ENCODE assay signal across 13 cellular contexts in the genomic region with DNA sequence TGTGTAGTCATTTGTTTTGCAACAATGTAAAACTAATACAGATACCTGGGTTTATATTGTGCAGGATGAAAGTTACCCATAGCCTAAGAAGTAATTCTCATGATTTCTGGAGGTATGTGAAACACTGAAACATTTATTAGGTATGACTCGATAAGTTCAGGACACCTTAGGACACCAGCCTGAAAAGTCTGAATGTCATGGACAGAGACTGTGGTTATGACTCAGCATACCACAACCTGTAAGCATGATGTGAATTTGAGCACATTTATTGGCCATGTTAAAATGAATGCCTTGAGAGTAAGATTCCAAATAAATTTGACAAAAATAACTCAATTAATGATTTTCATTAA.
A peak's percentile ranks its signal among the peaks of the same experiment; 100 is the strongest.
DNase-seq lines count a peak whose midpoint lies in the region; ATAC-seq, FAIRE-seq and TF ChIP-seq lines count a peak whose summit lies in the region.
"Had no signal": no experiment of that assay in that cellular context is flagged by ENCODE, and none has a peak within 500 bp of the region (broad histone marks: within the 10 kb centered on the region; RNA-seq: fewer than 3 reads in every experiment).

No MANE protein-coding gene starts in this region.

- no peak for ATAC-seq in upper lobe of right lung
- ATAC-seq: activated CD8-positive, alpha-beta T cell treated with anti-CD3 and anti-CD28 coated beads, Interleukin-2, amount 10 ng/mL, durations not matched to agents 7 days and 5 days had no signal

- H2AFZ ChIP-seq in keratinocyte (ENCODE audit: control insufficient read depth, low read length), result no peak overlapping the region

- H3K36me3 ChIP-seq in keratinocyte (ENCODE audit: control insufficient read depth in 2 of 2, extremely low read depth in 1 of 2, insufficient read depth in 2 of 2, low read length in 2 of 2), result no peaks in the 10 kb centered on the region
- H3K36me3 ChIP-seq in upper lobe of right lung, result no peaks in the 10 kb centered on the region

- peak; percentile 84 for DNase-seq in ELR (ENCODE audit: low read depth)
- DNase-seq in HK-2 (ENCODE audit: unreplicated experiment), result peak; percentile 7
- peak; percentile 11 for DNase-seq in SK-MEL-5 (ENCODE audit: low read depth, low spot score)
- no peak for DNase-seq in keratinocyte (ENCODE audit: low read depth, low spot score)
- DNase-seq in DMS79 (lab: John Stamatoyannopoulos, UW), result no peak
- no peak for DNase-seq in T-helper 1 cell
- no peak for DNase-seq in upper lobe of right lung
- no peak for DNase-seq in pons (ENCODE audit: low spot score)
- DNase-seq: activated CD8-positive, alpha-beta T cell treated with anti-CD3 and anti-CD28 coated beads, Interleukin-2, amount 10 ng/mL, durations not matched to agents 7 days and 5 days; activated naive CD8-positive, alpha-beta T cell treated with anti-CD3 and anti-CD28 coated beads, Interleukin-2, amount 10 ng/mL, durations not matched to agents 7 days and 5 days; KG1; NCI-H345 had no signal

- H3K27me3 ChIP-seq in keratinocyte (ENCODE audit: control insufficient read depth, extremely low read depth, insufficient read depth, low read length) (no peaks in the 10 kb centered on the region), upper lobe of right lung (no peaks in the 10 kb centered on the region)

- dilution Hi-C loops in keratinocyte (cut with MboI; ENCODE audit: extremely low pct_ligation_motif_present, low sequenced_read_pairs), result no loop called here

- no peaks in the 10 kb centered on the region for H4K20me1 ChIP-seq in keratinocyte (ENCODE audit: control insufficient read depth, extremely low read depth, insufficient read depth, low read length)

- H3K4me3 ChIP-seq in keratinocyte (ENCODE audit: control insufficient read depth in 2 of 3, extremely low read depth in 1 of 3, insufficient read depth in 2 of 3, low read depth in 1 of 3, low read length in 3 of 3), result no peak overlapping the region
- no peak overlapping the region for H3K4me3 ChIP-seq in upper lobe of right lung

- H3K9me1 ChIP-seq in keratinocyte (ENCODE audit: control insufficient read depth, extremely low read depth, insufficient read depth, low read length), result no peaks in the 10 kb centered on the region

- no peak overlapping the region for H3K27ac ChIP-seq in keratinocyte (ENCODE audit: control insufficient read depth, insufficient read depth, low read length)
- no peak overlapping the region for H3K27ac ChIP-seq in upper lobe of right lung

- no peak overlapping the region for H3K9ac ChIP-seq in keratinocyte (ENCODE audit: control insufficient read depth, extremely low read depth, insufficient read depth, low read length)

- H3K79me2 ChIP-seq in keratinocyte (ENCODE audit: control insufficient read depth, insufficient read depth, low read length), result no peaks in the 10 kb centered on the region

- TF ChIP-seq CTCF in keratinocyte (optimal IDR thresholded peaks at IDR 0.05 in 1 of 3, IDR thresholded peaks at IDR 0.05 in 1 of 3, conservative IDR thresholded peaks at IDR 0.05 in 1 of 3; ENCODE audit: extremely low read depth in 1 of 3, insufficient read depth in 2 of 3, low read length in 3 of 3), result no peak
- TF ChIP-seq CTCF in upper lobe of right lung (IDR thresholded peaks at IDR 0.05), result no peak

- in situ Hi-C loops in SK-MEL-5 (cut with HindIII; ENCODE audit: low pct_unique_long_range_greater_than_20kb, low sequenced_read_pairs), result no loop called here

- H3K4me1 ChIP-seq in keratinocyte (ENCODE audit: control insufficient read depth, extremely low read depth, insufficient read depth, low read length) (no peaks in the 10 kb centered on the region), upper lobe of right lung (no peaks in the 10 kb centered on the region)

- H3K9me3 ChIP-seq in keratinocyte (ENCODE audit: control insufficient read depth, low read depth, low read length) (no peaks in the 10 kb centered on the region), upper lobe of right lung (no peaks in the 10 kb centered on the region)

- no peak overlapping the region for H3K4me2 ChIP-seq in keratinocyte (ENCODE audit: control insufficient read depth, extremely low read depth, insufficient read depth, low read depth, low read length)

- intact Hi-C loops in upper lobe of right lung (cut with DNase I), result no loop called here

- FAIRE-seq in keratinocyte (lab: Jason Lieb, UNC), result peak; percentile 9
- FAIRE-seq: GM12892 had no signal

Comparison
In these comparisons a context has a peak if more than half of its experiments do, and no peak if none do; other contexts are left out.
1. DNase-seq: peak in ELR (single experiment), HK-2 (single experiment) and SK-MEL-5 (single experiment); none in keratinocyte (single experiment), DMS79 (single experiment), T-helper 1 cell (0 of 5), upper lobe of right lung (single experiment) and pons (single experiment).